ENCODE assay signal across 8 cellular contexts in the genomic region with DNA sequence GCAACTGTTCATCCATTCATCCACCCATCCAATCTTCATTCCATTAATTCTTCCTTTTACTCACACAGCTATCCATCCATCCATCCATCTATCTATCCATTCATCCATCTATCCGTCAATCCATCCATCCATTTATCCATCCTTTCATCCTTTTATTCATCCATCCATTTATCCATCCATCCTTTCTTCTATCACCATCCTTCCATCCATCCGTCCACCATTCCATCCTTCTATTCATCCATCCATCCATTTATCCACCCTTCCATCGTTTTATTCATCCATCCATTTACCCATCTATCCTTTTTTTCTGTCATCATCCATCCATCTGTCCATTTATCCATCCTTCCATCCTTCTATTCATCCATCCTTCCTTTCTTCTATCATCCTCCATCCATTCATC.
"Had no signal": no experiment of that assay in that cellular context is flagged by ENCODE, and none has a peak within 500 bp of the region (broad histone marks: within the 10 kb centered on the region; RNA-seq: fewer than 3 reads in every experiment).

No MANE protein-coding gene starts in this region.

- H3K9me3 Mint-ChIP-seq: H9, HFFc6, IgD-negative memory B cell had no signal

- H3K27ac Mint-ChIP-seq: H9, HFFc6, IgD-negative memory B cell had no signal

- DNase-seq: GM23248, GOT3, H9, HCEC 1CT, HFFc6, KG1 had no signal

- H2AFZ ChIP-seq: GM23248 had no signal

- FAIRE-seq: H54 had no signal

- H3K4me3 ChIP-seq: GM23248 had no signal

- H3K4me3 Mint-ChIP-seq: H9, HFFc6, IgD-negative memory B cell had no signal

- H3K9ac ChIP-seq: GM23248 had no signal

- H3K4me1 Mint-ChIP-seq: IgD-negative memory B cell had no signal

- H3K27ac ChIP-seq: GM23248 had no signal

- H3K36me3 Mint-ChIP-seq: IgD-negative memory B cell had no signal
